Comparison of ENCODE assay signal across 1 cellular context in the genomic region with DNA sequence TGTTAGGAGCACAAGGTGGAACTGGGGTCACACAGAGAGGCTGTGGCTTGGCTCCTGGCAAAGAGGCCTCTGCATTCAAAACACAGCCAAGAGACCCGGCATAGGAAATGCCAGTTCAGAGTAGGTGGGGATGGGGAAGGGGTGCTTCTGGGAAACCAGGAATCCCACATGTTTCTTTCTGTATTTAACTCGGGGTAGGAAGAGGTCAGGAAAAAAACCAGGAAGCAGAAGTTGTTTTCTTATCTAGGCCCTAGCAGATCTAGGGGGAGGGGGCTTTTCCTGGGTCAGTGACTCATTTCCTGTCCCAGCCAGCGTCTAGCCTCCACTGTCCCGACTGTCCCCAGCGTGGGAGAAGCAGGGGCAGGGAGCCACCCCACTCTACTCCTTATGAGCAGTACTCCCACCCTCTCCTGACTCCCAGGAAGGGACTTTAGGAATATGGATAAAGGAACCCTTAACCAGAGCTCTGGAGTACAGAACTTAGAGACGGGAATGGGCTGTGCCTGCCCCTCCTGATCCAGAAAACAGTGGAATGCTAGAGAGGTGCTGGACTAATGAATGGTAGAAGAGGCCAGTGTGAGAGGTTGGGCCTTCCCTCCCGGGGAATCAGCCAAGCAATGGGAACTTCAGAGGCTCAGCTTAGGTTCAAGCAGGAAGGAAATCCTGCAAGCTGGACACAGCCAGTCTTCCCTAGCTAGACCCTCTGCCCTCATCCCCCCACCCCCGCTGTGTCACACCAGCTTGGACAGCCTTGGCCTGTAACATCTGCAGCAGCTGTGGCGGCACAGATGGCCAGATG.
TF ChIP-seq lines count a peak whose summit lies in the region.

No MANE protein-coding gene starts in this region.

TF ChIP-seq in HepG2, 621 proteins besides CTCF, POLR2A, EP300 and RAD21 (continues in another document):
- TF ChIP-seq, protein P1, sequence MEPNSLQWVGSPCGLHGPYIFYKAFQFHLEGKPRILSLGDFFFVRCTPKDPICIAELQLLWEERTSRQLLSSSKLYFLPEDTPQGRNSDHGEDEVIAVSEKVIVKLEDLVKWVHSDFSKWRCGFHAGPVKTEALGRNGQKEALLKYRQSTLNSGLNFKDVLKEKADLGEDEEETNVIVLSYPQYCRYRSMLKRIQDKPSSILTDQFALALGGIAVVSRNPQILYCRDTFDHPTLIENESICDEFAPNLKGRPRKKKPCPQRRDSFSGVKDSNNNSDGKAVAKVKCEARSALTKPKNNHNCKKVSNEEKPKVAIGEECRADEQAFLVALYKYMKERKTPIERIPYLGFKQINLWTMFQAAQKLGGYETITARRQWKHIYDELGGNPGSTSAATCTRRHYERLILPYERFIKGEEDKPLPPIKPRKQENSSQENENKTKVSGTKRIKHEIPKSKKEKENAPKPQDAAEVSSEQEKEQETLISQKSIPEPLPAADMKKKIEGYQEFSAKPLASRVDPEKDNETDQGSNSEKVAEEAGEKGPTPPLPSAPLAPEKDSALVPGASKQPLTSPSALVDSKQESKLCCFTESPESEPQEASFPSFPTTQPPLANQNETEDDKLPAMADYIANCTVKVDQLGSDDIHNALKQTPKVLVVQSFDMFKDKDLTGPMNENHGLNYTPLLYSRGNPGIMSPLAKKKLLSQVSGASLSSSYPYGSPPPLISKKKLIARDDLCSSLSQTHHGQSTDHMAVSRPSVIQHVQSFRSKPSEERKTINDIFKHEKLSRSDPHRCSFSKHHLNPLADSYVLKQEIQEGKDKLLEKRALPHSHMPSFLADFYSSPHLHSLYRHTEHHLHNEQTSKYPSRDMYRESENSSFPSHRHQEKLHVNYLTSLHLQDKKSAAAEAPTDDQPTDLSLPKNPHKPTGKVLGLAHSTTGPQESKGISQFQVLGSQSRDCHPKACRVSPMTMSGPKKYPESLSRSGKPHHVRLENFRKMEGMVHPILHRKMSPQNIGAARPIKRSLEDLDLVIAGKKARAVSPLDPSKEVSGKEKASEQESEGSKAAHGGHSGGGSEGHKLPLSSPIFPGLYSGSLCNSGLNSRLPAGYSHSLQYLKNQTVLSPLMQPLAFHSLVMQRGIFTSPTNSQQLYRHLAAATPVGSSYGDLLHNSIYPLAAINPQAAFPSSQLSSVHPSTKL (CRISPR knock-in tag; IDR thresholded peaks at IDR 0.05) = peak; percentile 25; the same call in 1 of the 2 replicates
- TF ChIP-seq GATA4 (IDR thresholded peaks at IDR 0.05; ENCODE audit: borderline replicate concordance, low read depth) (no peak), GATAD2A (CRISPR knock-in tag; IDR thresholded peaks at IDR 0.05) (peak; percentile 68), JUND (CRISPR knock-in tag; IDR thresholded peaks at IDR 0.05) (peak; percentile 78; the same call in 1 of the 2 replicates), SKI (IDR thresholded peaks at IDR 0.05; ENCODE audit: partially characterized antibody) (peak; percentile 46), ZNF383 (CRISPR knock-in tag; IDR thresholded peaks at IDR 0.05; ENCODE audit: borderline replicate concordance) (0 out of 2 replicates have a peak, but pooled peaks have one; percentile 28), KDM2A (CRISPR knock-in tag; IDR thresholded peaks at IDR 0.05; ENCODE audit: borderline replicate concordance, low read depth) (peak; percentile 13; the same call in 1 of the 2 replicates), ZNF10 (CRISPR knock-in tag; IDR thresholded peaks at IDR 0.05; ENCODE audit: borderline replicate concordance, low read depth) (no peak), TBX3 (IDR thresholded peaks at IDR 0.05; ENCODE audit: borderline replicate concordance) (no peak), PHF21A (CRISPR knock-in tag; IDR thresholded peaks at IDR 0.05) (peak; percentile 75), U2AF2 (IDR thresholded peaks at IDR 0.05; ENCODE audit: low read depth, low read length) (no peak), FOSL1 (CRISPR knock-in tag; IDR thresholded peaks at IDR 0.05; ENCODE audit: borderline replicate concordance) (peak; percentile 67; the same call in 1 of the 2 replicates), ELF3 (CRISPR knock-in tag; IDR thresholded peaks at IDR 0.05) (peak; percentile 97), KMT2B (CRISPR knock-in tag; IDR thresholded peaks at IDR 0.05) (no peak), KDM5B (CRISPR knock-in tag; IDR thresholded peaks at IDR 0.05; ENCODE audit: borderline replicate concordance) (peak; percentile 37; the same call in 1 of the 2 replicates), PCBP2 (optimal IDR thresholded peaks at IDR 0.05; ENCODE audit: low read depth, low read length, poor library complexity, severe bottlenecking) (no peak), GABPB1 (CRISPR knock-in tag; IDR thresholded peaks at IDR 0.05) (peak; percentile 56), ARNT2 (CRISPR knock-in tag; IDR thresholded peaks at IDR 0.05; ENCODE audit: low read depth) (0 out of 2 replicates have a peak, but pooled peaks have one; percentile 29), NR2F6 (IDR thresholded peaks at IDR 0.05) (0 out of 2 replicates have a peak, but pooled peaks have one; percentile 21), NR2F6 (CRISPR knock-in tag; IDR thresholded peaks at IDR 0.05) (peak; percentile 31; the same call in 1 of the 2 replicates), CBFB (CRISPR knock-in tag; IDR thresholded peaks at IDR 0.05) (no peak), FOSL2 (CRISPR knock-in tag; IDR thresholded peaks at IDR 0.05) (peak; percentile 95), ZNF674 (CRISPR knock-in tag; IDR thresholded peaks at IDR 0.05; ENCODE audit: low read depth) (no peak), ATRX (CRISPR knock-in tag; IDR thresholded peaks at IDR 0.05; ENCODE audit: borderline replicate concordance) (no peak), GABPA (IDR thresholded peaks at IDR 0.05; ENCODE audit: low read depth, low read length) (no peak), GABPA (CRISPR knock-in tag; IDR thresholded peaks at IDR 0.05; ENCODE audit: low read depth) (peak; percentile 83), SALL1 (CRISPR knock-in tag; IDR thresholded peaks at IDR 0.05) (peak; percentile 16; the same call in 1 of the 2 replicates), LCORL (IDR thresholded peaks at IDR 0.05) (no peak), LCORL (CRISPR knock-in tag; IDR thresholded peaks at IDR 0.05) (0 out of 2 replicates have a peak, but pooled peaks have one; percentile 34), ZNF883 (CRISPR knock-in tag; IDR thresholded peaks at IDR 0.05; ENCODE audit: not compliant biosample characterization) (no peak), DNMT3B (CRISPR knock-in tag; conservative IDR thresholded peaks at IDR 0.05) (0 out of 2 replicates have a peak, but pooled peaks have one; percentile 43), NFKBIZ (CRISPR knock-in tag; IDR thresholded peaks at IDR 0.05) (no peak), FOXA1 (IDR thresholded peaks at IDR 0.05) (no peak), FOXA1 (CRISPR knock-in tag; IDR thresholded peaks at IDR 0.05) (no peak), SMAD3 (CRISPR knock-in tag; IDR thresholded peaks at IDR 0.05) (no peak)
- TF ChIP-seq, protein P2, sequence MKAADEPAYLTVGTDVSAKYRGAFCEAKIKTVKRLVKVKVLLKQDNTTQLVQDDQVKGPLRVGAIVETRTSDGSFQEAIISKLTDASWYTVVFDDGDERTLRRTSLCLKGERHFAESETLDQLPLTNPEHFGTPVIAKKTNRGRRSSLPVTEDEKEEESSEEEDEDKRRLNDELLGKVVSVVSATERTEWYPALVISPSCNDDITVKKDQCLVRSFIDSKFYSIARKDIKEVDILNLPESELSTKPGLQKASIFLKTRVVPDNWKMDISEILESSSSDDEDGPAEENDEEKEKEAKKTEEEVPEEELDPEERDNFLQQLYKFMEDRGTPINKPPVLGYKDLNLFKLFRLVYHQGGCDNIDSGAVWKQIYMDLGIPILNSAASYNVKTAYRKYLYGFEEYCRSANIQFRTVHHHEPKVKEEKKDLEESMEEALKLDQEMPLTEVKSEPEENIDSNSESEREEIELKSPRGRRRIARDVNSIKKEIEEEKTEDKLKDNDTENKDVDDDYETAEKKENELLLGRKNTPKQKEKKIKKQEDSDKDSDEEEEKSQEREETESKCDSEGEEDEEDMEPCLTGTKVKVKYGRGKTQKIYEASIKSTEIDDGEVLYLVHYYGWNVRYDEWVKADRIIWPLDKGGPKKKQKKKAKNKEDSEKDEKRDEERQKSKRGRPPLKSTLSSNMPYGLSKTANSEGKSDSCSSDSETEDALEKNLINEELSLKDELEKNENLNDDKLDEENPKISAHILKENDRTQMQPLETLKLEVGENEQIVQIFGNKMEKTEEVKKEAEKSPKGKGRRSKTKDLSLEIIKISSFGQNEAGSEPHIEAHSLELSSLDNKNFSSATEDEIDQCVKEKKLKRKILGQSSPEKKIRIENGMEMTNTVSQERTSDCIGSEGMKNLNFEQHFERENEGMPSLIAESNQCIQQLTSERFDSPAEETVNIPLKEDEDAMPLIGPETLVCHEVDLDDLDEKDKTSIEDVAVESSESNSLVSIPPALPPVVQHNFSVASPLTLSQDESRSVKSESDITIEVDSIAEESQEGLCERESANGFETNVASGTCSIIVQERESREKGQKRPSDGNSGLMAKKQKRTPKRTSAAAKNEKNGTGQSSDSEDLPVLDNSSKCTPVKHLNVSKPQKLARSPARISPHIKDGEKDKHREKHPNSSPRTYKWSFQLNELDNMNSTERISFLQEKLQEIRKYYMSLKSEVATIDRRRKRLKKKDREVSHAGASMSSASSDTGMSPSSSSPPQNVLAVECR (CRISPR knock-in tag; IDR thresholded peaks at IDR 0.05; ENCODE audit: borderline replicate concordance) = peak; percentile 29; the same call in 1 of the 2 replicates
- TF ChIP-seq, protein P3, sequence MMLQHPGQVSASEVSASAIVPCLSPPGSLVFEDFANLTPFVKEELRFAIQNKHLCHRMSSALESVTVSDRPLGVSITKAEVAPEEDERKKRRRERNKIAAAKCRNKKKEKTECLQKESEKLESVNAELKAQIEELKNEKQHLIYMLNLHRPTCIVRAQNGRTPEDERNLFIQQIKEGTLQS (CRISPR knock-in tag; IDR thresholded peaks at IDR 0.05) = peak; percentile 12; the same call in 1 of the 2 replicates
- TF ChIP-seq, protein P4, sequence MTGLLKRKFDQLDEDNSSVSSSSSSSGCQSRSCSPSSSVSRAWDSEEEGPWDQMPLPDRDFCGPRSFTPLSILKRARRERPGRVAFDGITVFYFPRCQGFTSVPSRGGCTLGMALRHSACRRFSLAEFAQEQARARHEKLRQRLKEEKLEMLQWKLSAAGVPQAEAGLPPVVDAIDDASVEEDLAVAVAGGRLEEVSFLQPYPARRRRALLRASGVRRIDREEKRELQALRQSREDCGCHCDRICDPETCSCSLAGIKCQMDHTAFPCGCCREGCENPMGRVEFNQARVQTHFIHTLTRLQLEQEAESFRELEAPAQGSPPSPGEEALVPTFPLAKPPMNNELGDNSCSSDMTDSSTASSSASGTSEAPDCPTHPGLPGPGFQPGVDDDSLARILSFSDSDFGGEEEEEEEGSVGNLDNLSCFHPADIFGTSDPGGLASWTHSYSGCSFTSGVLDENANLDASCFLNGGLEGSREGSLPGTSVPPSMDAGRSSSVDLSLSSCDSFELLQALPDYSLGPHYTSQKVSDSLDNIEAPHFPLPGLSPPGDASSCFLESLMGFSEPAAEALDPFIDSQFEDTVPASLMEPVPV (CRISPR knock-in tag; IDR thresholded peaks at IDR 0.05) = no peak
- TF ChIP-seq, protein P5, sequence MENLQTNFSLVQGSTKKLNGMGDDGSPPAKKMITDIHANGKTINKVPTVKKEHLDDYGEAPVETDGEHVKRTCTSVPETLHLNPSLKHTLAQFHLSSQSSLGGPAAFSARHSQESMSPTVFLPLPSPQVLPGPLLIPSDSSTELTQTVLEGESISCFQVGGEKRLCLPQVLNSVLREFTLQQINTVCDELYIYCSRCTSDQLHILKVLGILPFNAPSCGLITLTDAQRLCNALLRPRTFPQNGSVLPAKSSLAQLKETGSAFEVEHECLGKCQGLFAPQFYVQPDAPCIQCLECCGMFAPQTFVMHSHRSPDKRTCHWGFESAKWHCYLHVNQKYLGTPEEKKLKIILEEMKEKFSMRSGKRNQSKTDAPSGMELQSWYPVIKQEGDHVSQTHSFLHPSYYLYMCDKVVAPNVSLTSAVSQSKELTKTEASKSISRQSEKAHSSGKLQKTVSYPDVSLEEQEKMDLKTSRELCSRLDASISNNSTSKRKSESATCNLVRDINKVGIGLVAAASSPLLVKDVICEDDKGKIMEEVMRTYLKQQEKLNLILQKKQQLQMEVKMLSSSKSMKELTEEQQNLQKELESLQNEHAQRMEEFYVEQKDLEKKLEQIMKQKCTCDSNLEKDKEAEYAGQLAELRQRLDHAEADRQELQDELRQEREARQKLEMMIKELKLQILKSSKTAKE (CRISPR knock-in tag; IDR thresholded peaks at IDR 0.05; ENCODE audit: borderline replicate concordance) = peak; percentile 27; the same call in 1 of the 2 replicates
- TF ChIP-seq, protein P6, sequence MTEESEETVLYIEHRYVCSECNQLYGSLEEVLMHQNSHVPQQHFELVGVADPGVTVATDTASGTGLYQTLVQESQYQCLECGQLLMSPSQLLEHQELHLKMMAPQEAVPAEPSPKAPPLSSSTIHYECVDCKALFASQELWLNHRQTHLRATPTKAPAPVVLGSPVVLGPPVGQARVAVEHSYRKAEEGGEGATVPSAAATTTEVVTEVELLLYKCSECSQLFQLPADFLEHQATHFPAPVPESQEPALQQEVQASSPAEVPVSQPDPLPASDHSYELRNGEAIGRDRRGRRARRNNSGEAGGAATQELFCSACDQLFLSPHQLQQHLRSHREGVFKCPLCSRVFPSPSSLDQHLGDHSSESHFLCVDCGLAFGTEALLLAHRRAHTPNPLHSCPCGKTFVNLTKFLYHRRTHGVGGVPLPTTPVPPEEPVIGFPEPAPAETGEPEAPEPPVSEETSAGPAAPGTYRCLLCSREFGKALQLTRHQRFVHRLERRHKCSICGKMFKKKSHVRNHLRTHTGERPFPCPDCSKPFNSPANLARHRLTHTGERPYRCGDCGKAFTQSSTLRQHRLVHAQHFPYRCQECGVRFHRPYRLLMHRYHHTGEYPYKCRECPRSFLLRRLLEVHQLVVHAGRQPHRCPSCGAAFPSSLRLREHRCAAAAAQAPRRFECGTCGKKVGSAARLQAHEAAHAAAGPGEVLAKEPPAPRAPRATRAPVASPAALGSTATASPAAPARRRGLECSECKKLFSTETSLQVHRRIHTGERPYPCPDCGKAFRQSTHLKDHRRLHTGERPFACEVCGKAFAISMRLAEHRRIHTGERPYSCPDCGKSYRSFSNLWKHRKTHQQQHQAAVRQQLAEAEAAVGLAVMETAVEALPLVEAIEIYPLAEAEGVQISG (CRISPR knock-in tag; IDR thresholded peaks at IDR 0.05) = peak; percentile 89
- TF ChIP-seq, protein P7, sequence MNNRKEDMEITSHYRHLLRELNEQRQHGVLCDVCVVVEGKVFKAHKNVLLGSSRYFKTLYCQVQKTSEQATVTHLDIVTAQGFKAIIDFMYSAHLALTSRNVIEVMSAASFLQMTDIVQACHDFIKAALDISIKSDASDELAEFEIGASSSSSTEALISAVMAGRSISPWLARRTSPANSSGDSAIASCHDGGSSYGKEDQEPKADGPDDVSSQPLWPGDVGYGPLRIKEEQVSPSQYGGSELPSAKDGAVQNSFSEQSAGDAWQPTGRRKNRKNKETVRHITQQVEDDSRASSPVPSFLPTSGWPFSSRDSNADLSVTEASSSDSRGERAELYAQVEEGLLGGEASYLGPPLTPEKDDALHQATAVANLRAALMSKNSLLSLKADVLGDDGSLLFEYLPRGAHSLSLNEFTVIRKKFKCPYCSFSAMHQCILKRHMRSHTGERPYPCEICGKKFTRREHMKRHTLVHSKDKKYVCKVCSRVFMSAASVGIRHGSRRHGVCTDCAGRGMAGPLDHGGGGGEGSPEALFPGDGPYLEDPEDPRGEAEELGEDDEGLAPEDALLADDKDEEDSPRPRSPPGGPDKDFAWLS (CRISPR knock-in tag; IDR thresholded peaks at IDR 0.05; ENCODE audit: borderline replicate concordance) = no peak
